ENCODE assay signal across 13 cellular contexts in the genomic region with DNA sequence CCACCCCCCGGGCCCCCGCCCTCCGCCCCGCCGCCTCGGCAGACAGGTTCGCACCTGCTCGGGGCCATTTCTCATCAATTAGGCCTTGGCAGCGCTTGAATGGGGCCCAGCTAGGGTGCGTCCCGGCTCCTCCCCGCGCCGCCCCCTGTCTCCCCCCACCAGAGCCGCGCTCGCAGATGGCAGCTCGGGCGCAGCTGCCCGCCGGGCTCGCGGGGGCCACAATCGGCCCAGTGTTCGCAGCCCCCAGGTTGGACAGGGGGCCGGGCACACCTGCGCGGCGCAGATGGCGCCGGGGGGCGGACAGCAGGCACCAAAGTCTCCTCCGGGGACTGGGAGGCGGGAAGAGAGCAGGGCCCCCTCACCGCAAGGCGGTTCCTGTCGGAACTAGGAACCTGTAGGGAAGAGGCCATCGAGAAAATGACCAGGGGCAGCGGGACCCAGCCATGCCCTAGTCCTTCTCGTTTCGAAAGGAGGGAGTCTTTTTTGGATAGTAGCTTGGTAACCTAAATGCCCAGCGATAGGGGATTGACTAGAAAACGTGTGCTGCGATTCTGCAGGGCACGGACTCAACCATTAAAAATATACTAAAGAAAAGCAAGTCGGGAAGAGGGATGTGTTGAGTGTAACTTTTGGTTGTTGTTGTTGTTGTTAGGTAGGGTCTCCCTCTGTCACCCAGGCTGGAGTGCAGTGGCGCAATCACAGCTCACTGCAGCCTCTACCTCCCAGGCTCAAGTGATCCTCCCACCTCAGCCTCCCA.
A peak's percentile ranks its signal among the peaks of the same experiment; 100 is the strongest.
DNase-seq lines count a peak whose midpoint lies in the region; ATAC-seq, FAIRE-seq and TF ChIP-seq lines count a peak whose summit lies in the region.
"Had no signal": no experiment of that assay in that cellular context is flagged by ENCODE, and none has a peak within 500 bp of the region (broad histone marks: within the 10 kb centered on the region; RNA-seq: fewer than 3 reads in every experiment).

No MANE protein-coding gene starts in this region.

- H3K27ac Mint-ChIP-seq in immature natural killer cell: no peak overlapping the region

- H3K79me1 ChIP-seq in mesendoderm (ENCODE audit: low read length): no peaks in the 10 kb centered on the region

- no peaks in the 10 kb centered on the region for H3K9me3 ChIP-seq in BLaER1 treated with 17β-estradiol and CSF1 and Interleukin-3, amounts not matched to agents 10 nM and 100 nM (replicated peaks in 1 of 11)
- no peaks in the 10 kb centered on the region for H3K9me3 ChIP-seq in HepG2 (ENCODE audit: low read length)
- H3K9me3 ChIP-seq: gastrocnemius medialis, SJSA1, uterus had no signal

- H2BK15ac ChIP-seq in mesendoderm (replicated peaks; ENCODE audit: low read depth): no peak overlapping the region

- no peak overlapping the region for H4K5ac ChIP-seq in mesendoderm (ENCODE audit: low read length)

- H3K56ac ChIP-seq in mesendoderm (ENCODE audit: low read length): no peak overlapping the region

- H3K27me3 Mint-ChIP-seq in immature natural killer cell (ENCODE audit: low read depth in 3 of 3): peaks cover 3 to 31% (median 9%) of the 10 kb centered on the region in 3 donors

- no peak overlapping the region for H3K9ac ChIP-seq in BLaER1 treated with 17β-estradiol and CSF1 and Interleukin-3, amounts not matched to agents 10 nM and 100 nM
- H3K9ac ChIP-seq in mesendoderm (ENCODE audit: low read length): no peak overlapping the region
- H3K9ac ChIP-seq in HepG2 (ENCODE audit: insufficient read depth, low read depth, low read length): no peak overlapping the region

- H4K20me1 ChIP-seq in BLaER1 treated with 17β-estradiol and CSF1 and Interleukin-3, amounts not matched to agents 10 nM and 100 nM: no peaks in the 10 kb centered on the region
- no peaks in the 10 kb centered on the region for H4K20me1 ChIP-seq in HepG2 (ENCODE audit: insufficient read depth, low read length)

- POLR2A ChIA-PET in HepG2 (lab: Yijun Ruan, JAX): no interaction called here

- TF ChIP-seq POLR2A in HepG2 (IDR thresholded peaks at IDR 0.05; ENCODE audit: insufficient read depth in 1 of 2, low read depth in 2 of 2, low read length in 2 of 2): no peak

- in situ Hi-C loops in HepG2 (cut with HindIII; ENCODE audit: extremely low pct_ligation_motif_present, low pct_unique_long_range_greater_than_20kb): no loop called here

- H3K18ac ChIP-seq in mesendoderm (ENCODE audit: low read length): peak overlapping the region; percentile 11

- TF ChIP-seq CTCF in HepG2 (CRISPR knock-in tag; IDR thresholded peaks at IDR 0.05): no peak

- peak; percentile 83 for DNase-seq in NCI-H1417 treated with DMSO at 0.1 percent for 48 hours (lab: John Stamatoyannopoulos, UW)
- DNase-seq in SHP77 (lab: John Stamatoyannopoulos, UW): peak; percentile 85 to 92
- no peak for DNase-seq in mesendoderm
- DNase-seq in stimulated activated CD4-positive, alpha-beta T cell treated with anti-CD3 and anti-CD28 coated beads, Interleukin-4, amount 100 ng/mL, for 1 hour: no peak
- no peak for DNase-seq in HepG2 (ENCODE audit: low spot score)
- DNase-seq in immature natural killer cell: no peak
- DNase-seq: gastrocnemius medialis, Kasumi-1, uterus had no signal

- H3K4me2 ChIP-seq in BLaER1 treated with 17β-estradiol and CSF1 and Interleukin-3, amounts not matched to agents 10 nM and 100 nM: peak overlapping the region in 10 of 11 experiments; percentile 39 to 68 (median 50); a peak in 15 of 22 replicates
- no peak overlapping the region for H3K4me2 ChIP-seq in mesendoderm (ENCODE audit: low read length)
- no peak overlapping the region for H3K4me2 ChIP-seq in HepG2 (ENCODE audit: low read depth, low read length)

- no peak overlapping the region for H2BK120ac ChIP-seq in mesendoderm (ENCODE audit: low read depth, low read length)

- no peak overlapping the region for H3K27ac ChIP-seq in BLaER1 treated with 17β-estradiol and CSF1 and Interleukin-3, amounts not matched to agents 10 nM and 100 nM
- H3K27ac ChIP-seq in mesendoderm (ENCODE audit: low read depth, low read length): no peak overlapping the region
- H3K27ac ChIP-seq in HepG2 (ENCODE audit: extremely low read length, insufficient read depth, low read length): no peak overlapping the region
- H3K27ac ChIP-seq: gastrocnemius medialis, SJSA1, uterus had no signal

- no peaks in the 10 kb centered on the region for H3K4me1 Mint-ChIP-seq in immature natural killer cell

- no peak overlapping the region for H2AFZ ChIP-seq in HepG2 (ENCODE audit: low read length)

- no TSS peak for BruUV-seq in HepG2 (replicated peaks; lab: Mats Ljungman, UMichigan)

- no peak overlapping the region for H3K23ac ChIP-seq in mesendoderm (ENCODE audit: low read length)

- H3K36me3 Mint-ChIP-seq in immature natural killer cell: no peaks in the 10 kb centered on the region
- H3K36me3 Mint-ChIP-seq: brain had no signal

- H2BK5ac ChIP-seq in mesendoderm (ENCODE audit: low read length): no peak overlapping the region

- H3K4ac ChIP-seq in mesendoderm (ENCODE audit: low read depth, low read length): no peak overlapping the region

- no peak overlapping the region for H2AK5ac ChIP-seq in mesendoderm (ENCODE audit: low read length)

- ATAC-seq in HepG2: no peak
- no peak for ATAC-seq in HG02610 (IDR thresholded peaks at IDR 0.05; ENCODE audit: unreplicated experiment)
- ATAC-seq: gastrocnemius medialis had no signal

- peaks cover 0 to 19% (median 13%) of the 10 kb centered on the region in 10 experiments; a peak in 14 of 20 replicates for H3K4me1 ChIP-seq in BLaER1 treated with 17β-estradiol and CSF1 and Interleukin-3, amounts not matched to agents 10 nM and 100 nM
- H3K4me1 ChIP-seq in mesendoderm (ENCODE audit: control insufficient read depth, low read depth, low read length) (no peaks in the 10 kb centered on the region), HepG2 (ENCODE audit: insufficient read depth, low read length) (peaks cover 11% of the 10 kb centered on the region; the same call in 1 of the 2 replicates)
- H3K4me1 ChIP-seq: gastrocnemius medialis had no signal

- no CpG with 5 or more reads among the region's 47 CpGs for WGBS in mesendoderm (ENCODE audit: extremely low coverage, insufficient coverage, low lambda C conversion rate)
- WGBS in HepG2 (ENCODE audit: low lambda C conversion rate): 47% methylated on average over 43 of the region's 47 CpGs

- no peak for TF ChIP-seq RAD21 in HepG2 (CRISPR knock-in tag; IDR thresholded peaks at IDR 0.05)

- H3K79me2 ChIP-seq in mesendoderm (ENCODE audit: control insufficient read depth, insufficient read depth, low read length) (no peaks in the 10 kb centered on the region), HepG2 (ENCODE audit: insufficient read depth, low read length) (no peaks in the 10 kb centered on the region)

- H4K8ac ChIP-seq in mesendoderm (ENCODE audit: low read depth, low read length): no peak overlapping the region

- H3K36me3 ChIP-seq in BLaER1 treated with 17β-estradiol and CSF1 and Interleukin-3, amounts not matched to agents 10 nM and 100 nM: no peaks in the 10 kb centered on the region
- H3K36me3 ChIP-seq in mesendoderm (ENCODE audit: control insufficient read depth, insufficient read depth, low read length) (no peaks in the 10 kb centered on the region), HepG2 (replicated peaks in 1 of 2; ENCODE audit: control insufficient read depth in 1 of 2, insufficient read depth in 2 of 2, low read length in 2 of 2) (no peaks in the 10 kb centered on the region)
- H3K36me3 ChIP-seq: gastrocnemius medialis, SJSA1, uterus had no signal

- H3K27me3 ChIP-seq in BLaER1 treated with 17β-estradiol and CSF1 and Interleukin-3, amounts not matched to agents 10 nM and 100 nM: peaks cover 12 to 23% (median 20%) of the 10 kb centered on the region in 11 experiments
- H3K27me3 ChIP-seq in mesendoderm (ENCODE audit: insufficient read depth, low read length, poor library complexity) (no peaks in the 10 kb centered on the region), HepG2 (ENCODE audit: control insufficient read depth in 1 of 2, insufficient read depth in 2 of 2, low read length in 2 of 2) (peaks cover 0 to 32% of the 10 kb centered on the region in 2 experiments; a peak in 3 of 5 replicates)

- no peaks in the 10 kb centered on the region for H3K9me3 Mint-ChIP-seq in immature natural killer cell

- CTCF ChIA-PET in HepG2 (lab: Yijun Ruan, JAX; ENCODE audit: low intra/inter-chr PET ratio, low total read pairs): no interaction called here

- peak overlapping the region in 4 of 10 experiments; percentile 22 to 47 (median 32); a peak in 4 of 20 replicates for H3K4me3 ChIP-seq in BLaER1 treated with 17β-estradiol and CSF1 and Interleukin-3, amounts not matched to agents 10 nM and 100 nM
- H3K4me3 ChIP-seq in mesendoderm (ENCODE audit: low read length) (no peak overlapping the region), HepG2 (replicated peaks in 1 of 3; ENCODE audit: insufficient read depth in 1 of 3, low read depth in 2 of 3, low read length in 3 of 3) (no peak overlapping the region)
- H3K4me3 ChIP-seq: gastrocnemius medialis, SJSA1, uterus had no signal

- FAIRE-seq in HepG2 (lab: Jason Lieb, UNC): no peak

- intact Hi-C loops in HepG2 (cut with micrococcal nuclease; ENCODE audit: unreplicated experiment): no loop called here

- TF ChIP-seq EP300 in HepG2 (IDR thresholded peaks at IDR 0.05; ENCODE audit: low read depth in 2 of 2, low read length in 2 of 2): no peak
- TF ChIP-seq EP300 in HepG2 (CRISPR knock-in tag; IDR thresholded peaks at IDR 0.05; ENCODE audit: borderline replicate concordance): no peak

- no peak overlapping the region for H3K4me3 Mint-ChIP-seq in immature natural killer cell
- H3K4me3 Mint-ChIP-seq: brain had no signal

TF ChIP-seq in HepG2, 621 proteins besides CTCF, POLR2A, EP300 and RAD21 (continues in another document):
- TF ChIP-seq ZNF782 (CRISPR knock-in tag; IDR thresholded peaks at IDR 0.05; ENCODE audit: borderline replicate concordance): no peak
- TF ChIP-seq, protein P1, sequence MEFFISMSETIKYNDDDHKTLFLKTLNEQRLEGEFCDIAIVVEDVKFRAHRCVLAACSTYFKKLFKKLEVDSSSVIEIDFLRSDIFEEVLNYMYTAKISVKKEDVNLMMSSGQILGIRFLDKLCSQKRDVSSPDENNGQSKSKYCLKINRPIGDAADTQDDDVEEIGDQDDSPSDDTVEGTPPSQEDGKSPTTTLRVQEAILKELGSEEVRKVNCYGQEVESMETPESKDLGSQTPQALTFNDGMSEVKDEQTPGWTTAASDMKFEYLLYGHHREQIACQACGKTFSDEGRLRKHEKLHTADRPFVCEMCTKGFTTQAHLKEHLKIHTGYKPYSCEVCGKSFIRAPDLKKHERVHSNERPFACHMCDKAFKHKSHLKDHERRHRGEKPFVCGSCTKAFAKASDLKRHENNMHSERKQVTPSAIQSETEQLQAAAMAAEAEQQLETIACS (CRISPR knock-in tag; IDR thresholded peaks at IDR 0.05): no peak

Comparison
In these comparisons a context has a peak if more than half of its experiments do, and no peak if none do; other contexts are left out.
1. H3K4me2 ChIP-seq: peak in BLaER1 treated with 17β-estradiol and CSF1 and Interleukin-3, amounts not matched to agents 10 nM and 100 nM (10 of 11); none in mesendoderm (single experiment) and HepG2 (single experiment).
2. DNase-seq: peak in NCI-H1417 treated with DMSO at 0.1 percent for 48 hours (single experiment) and SHP77 (2 of 2); none in mesendoderm (single experiment), stimulated activated CD4-positive, alpha-beta T cell treated with anti-CD3 and anti-CD28 coated beads, Interleukin-4, amount 100 ng/mL, for 1 hour (single experiment), HepG2 (single experiment) and immature natural killer cell (0 of 3).